8 cellular contexts compared by ENCODE assay signal in genomic region chr3:50088725-50089602, GRCh38. TPM values are rescaled to one million over a fixed set of nuclear protein-coding genes. Genes with fewer than 3 reads are reported as not detected.
DNase-seq lines count a peak whose midpoint lies in the region; ATAC-seq lines count a peak whose summit lies in the region.

RBM5 (plus strand) TSS chr3:50088919; CDS start chr3:50090435, 1,516 bp downstream.

- peak; percentile 88 to 95 (median 89) for DNase-seq in CD4-positive, alpha-beta memory T cell
- DNase-seq in HS-27A (ENCODE audit: low read depth) (peak; percentile 71), NOMO-1 (lab: John Stamatoyannopoulos, UW; ENCODE audit: unreplicated experiment in 2 of 2) (peak; percentile 88 to 93), lung microvascular endothelial cell (ENCODE audit: low read depth in 2 of 2) (peak; percentile 95)
- peak; percentile 78 to 84 (median 81) for DNase-seq in effector memory CD4-positive, alpha-beta T cell
- peak; percentile 87 to 91 (median 87) for DNase-seq in stimulated activated CD4-positive, alpha-beta T cell treated with anti-CD3 and anti-CD28 coated beads, TNF-alpha, amount 100 ng/mL, for 48 hours (ENCODE audit: low read depth in 3 of 3)

- peak within 1 kb of the TSS; percentile 91 to 99 (median 98) for H3K27ac Mint-ChIP-seq in CD4-positive, alpha-beta memory T cell

- intact Hi-C loops in CD4-positive, alpha-beta memory T cell (cut with micrococcal nuclease): loop anchor here (1.0 to 2.0 kb wide), 2 partner anchors 150 to 286 kb away; partner anchors contain the start of gene INKA1

- peaks cover 20 to 42% (median 30%) of the 10 kb centered on the region in 4 donors for H3K4me1 Mint-ChIP-seq in CD4-positive, alpha-beta memory T cell

- peaks cover 32 to 47% of the 10 kb centered on the region in 2 donors for H3K36me3 Mint-ChIP-seq in CD4-positive, alpha-beta memory T cell

- H3K4me1 ChIP-seq in CD4-positive, alpha-beta memory T cell (ENCODE audit: insufficient read depth, low read length): peaks cover 23% of the 10 kb centered on the region
- peaks cover 11% of the 10 kb centered on the region for H3K4me1 ChIP-seq in effector memory CD4-positive, alpha-beta T cell (ENCODE audit: control insufficient read depth, insufficient read depth, low read length, poor library complexity, severe bottlenecking)

- no peaks in the 10 kb centered on the region for H3K27me3 ChIP-seq in CD4-positive, alpha-beta memory T cell (ENCODE audit: insufficient read depth, low read length)
- H3K27me3 ChIP-seq in effector memory CD4-positive, alpha-beta T cell (replicated peaks; ENCODE audit: control insufficient read depth, insufficient read depth, low read length, poor library complexity, severe bottlenecking): no peaks in the 10 kb centered on the region

- H3K4me3 ChIP-seq in CD4-positive, alpha-beta memory T cell (ENCODE audit: low read length in 2 of 2): peak within 1 kb of the TSS; percentile 93 to 100
- peak within 1 kb of the TSS; percentile 96 for H3K4me3 ChIP-seq in effector memory CD4-positive, alpha-beta T cell (ENCODE audit: insufficient read depth, low read depth, low read length, poor library complexity, severe bottlenecking)

- POLR2A ChIA-PET in CD4-positive, alpha-beta memory T cell (lab: Charles Lee; ENCODE audit: partially characterized antibody): interaction anchor here (0.9 to 2.0 kb wide), 9 partner anchors 10 to 285 kb away, joined by 3 to 11 read pairs (median 5); partner anchors contain the start of genes HYAL3, INKA1 and NAA80
- POLR2A ChIA-PET in activated CD8-positive, alpha-beta memory T cell treated with anti-CD3 and anti-CD28 coated beads for 36 hours (lab: Charles Lee): interaction anchor here (0.6 kb wide), 1 partner anchor 994 kb away, joined by 3 read pairs; no protein-coding TSS in a partner anchor

- peak within 1 kb of the TSS; percentile 97 for H3K27ac ChIP-seq in CD4-positive, alpha-beta memory T cell (ENCODE audit: low read depth, low read length)
- H3K27ac ChIP-seq in effector memory CD4-positive, alpha-beta T cell (ENCODE audit: insufficient read depth, low read length, poor library complexity, severe bottlenecking): peak within 1 kb of the TSS; percentile 96

- peak within 1 kb of the TSS; percentile 96 to 99 (median 98) for H3K4me3 Mint-ChIP-seq in CD4-positive, alpha-beta memory T cell

- H3K36me3 ChIP-seq in CD4-positive, alpha-beta memory T cell (ENCODE audit: insufficient read depth, low read length): peaks cover 28% of the 10 kb centered on the region
- H3K36me3 ChIP-seq in effector memory CD4-positive, alpha-beta T cell (ENCODE audit: control insufficient read depth, insufficient read depth, low read length): peaks cover 32% of the 10 kb centered on the region

- CTCF ChIA-PET in CD4-positive, alpha-beta memory T cell (lab: Charles Lee; ENCODE audit: partially characterized antibody): interaction anchor here (1.3 to 1.5 kb wide), 2 partner anchors 15 to 137 kb away, joined by 4 to 5 read pairs; no protein-coding TSS in a partner anchor
- CTCF ChIA-PET in activated CD8-positive, alpha-beta memory T cell treated with anti-CD3 and anti-CD28 coated beads for 36 hours (lab: Charles Lee): interaction anchor here (0.5 to 1.2 kb wide), 2 partner anchors 25 to 124 kb away, joined by 3 read pairs; no protein-coding TSS in a partner anchor

- peak; percentile 99 for ATAC-seq in GM19463 (IDR thresholded peaks at IDR 0.05; ENCODE audit: unreplicated experiment)

- H3K27me3 Mint-ChIP-seq in CD4-positive, alpha-beta memory T cell: no peaks in the 10 kb centered on the region

- no peaks in the 10 kb centered on the region for H3K9me3 ChIP-seq in CD4-positive, alpha-beta memory T cell (ENCODE audit: control insufficient read depth in 1 of 2, low read length in 2 of 2)
- H3K9me3 ChIP-seq in effector memory CD4-positive, alpha-beta T cell (ENCODE audit: control insufficient read depth, low read length): no peaks in the 10 kb centered on the region

- H3K9me3 Mint-ChIP-seq in CD4-positive, alpha-beta memory T cell: no peaks in the 10 kb centered on the region

RNA-seq across cellular contexts. Expression of gene RBM5, which starts in this region (rescaled TPM):
- total RNA-seq in CD4-positive, alpha-beta memory T cell: 100 to 1,000 TPM; 377 to 385 TPM
- polyA plus RNA-seq in CD4-positive, alpha-beta memory T cell: 10 to 100 TPM; 16.7 to 47.9 TPM
- 100 to 1,000 TPM; 101 to 108 TPM for total RNA-seq in activated CD8-positive, alpha-beta memory T cell treated with anti-CD3 and anti-CD28 coated beads for 36 hours
- 84.3 and 152 TPM in 2 replicates for total RNA-seq in lung microvascular endothelial cell

Comparison
In these comparisons a context has a peak if more than half of its experiments do, and no peak if none do; other contexts are left out.
1. Peak in every context shown above with its lines: DNase-seq, ATAC-seq, H3K4me3 ChIP-seq and H3K27ac ChIP-seq.